19 cellular contexts compared by ENCODE assay signal in genomic region chr13:74024856-74025255, GRCh38.
A peak's percentile ranks its signal among the peaks of the same experiment; 100 is the strongest.
DNase-seq lines count a peak whose midpoint lies in the region; ATAC-seq and TF ChIP-seq lines count a peak whose summit lies in the region.
"Had no signal": no experiment of that assay in that cellular context is flagged by ENCODE, and none has a peak within 500 bp of the region (broad histone marks: within the 10 kb centered on the region; RNA-seq: fewer than 3 reads in every experiment).

No MANE protein-coding gene starts in this region.

- H3K27ac Mint-ChIP-seq in activated B cell treated with CpG ODN at 0.5 μM for 24 hours = peak overlapping the region; percentile 46
- no peak overlapping the region for H3K27ac Mint-ChIP-seq in activated CD8-positive, alpha-beta memory T cell treated with anti-CD3 and anti-CD28 coated beads, Interleukin-2, amount 10 ng/mL, durations not matched to agents 7 days and 5 days
- H3K27ac Mint-ChIP-seq: H9; mesothelial cell of epicardium; T-helper 1 cell treated with Interleukin-12 subunit alpha and Interleukin-12 subunit beta and Interleukin-4 antibody, amounts not matched to agents 30 μg/mL and 1 μg/mL, for 36 hours had no signal

- no peaks in the 10 kb centered on the region for H3K9me3 ChIP-seq in cardiac muscle cell (ENCODE audit: low read depth)
- no peaks in the 10 kb centered on the region for H3K9me3 ChIP-seq in heart right ventricle
- no peaks in the 10 kb centered on the region for H3K9me3 ChIP-seq in left lung
- H3K9me3 ChIP-seq: colonic mucosa, tibial artery had no signal

- TF ChIP-seq CTCF in cardiac muscle cell (IDR thresholded peaks at IDR 0.05; ENCODE audit: low read depth, low read length) (no peak), heart right ventricle (IDR thresholded peaks at IDR 0.05) (no peak), activated B cell treated with CpG ODN at 0.5 μM for 24 hours (IDR thresholded peaks at IDR 0.05) (no peak), left lung (IDR thresholded peaks at IDR 0.05) (no peak)

- POLR2A ChIA-PET in activated B cell treated with CpG ODN at 0.5 μM for 24 hours (lab: Charles Lee) = interaction anchor here (0.5 to 0.9 kb wide), 5 partner anchors 9 to 112 kb away, joined by 3 to 6 read pairs (median 4); no protein-coding TSS in a partner anchor

- no peak for ATAC-seq in heart right ventricle
- no peak for ATAC-seq in activated B cell treated with CpG ODN at 0.5 μM for 24 hours (ENCODE audit: low read depth)
- peak; percentile 35 for ATAC-seq in left lung
- ATAC-seq in activated CD8-positive, alpha-beta memory T cell treated with anti-CD3 and anti-CD28 coated beads, Interleukin-2, amount 10 ng/mL, durations not matched to agents 7 days and 5 days = no peak
- ATAC-seq: K562 had no signal

- H3K27me3 Mint-ChIP-seq in activated B cell treated with CpG ODN at 0.5 μM for 24 hours = no peaks in the 10 kb centered on the region
- H3K27me3 Mint-ChIP-seq in activated CD8-positive, alpha-beta memory T cell treated with anti-CD3 and anti-CD28 coated beads, Interleukin-2, amount 10 ng/mL, durations not matched to agents 7 days and 5 days = no peaks in the 10 kb centered on the region

- CTCF ChIA-PET in activated B cell treated with CpG ODN at 0.5 μM for 24 hours (lab: Charles Lee) = interaction anchor here (0.7 kb wide), 1 partner anchor 189 kb away, joined by 4 read pairs; no protein-coding TSS in a partner anchor
- CTCF ChIA-PET in activated CD8-positive, alpha-beta memory T cell treated with anti-CD3 and anti-CD28 coated beads, Interleukin-2, amount 10 ng/mL, durations not matched to agents 7 days and 5 days (lab: Charles Lee) = no interaction called here

- DNase-seq in cardiac muscle cell (ENCODE audit: low read depth in 1 of 2, low spot score in 1 of 2) = no peak
- DNase-seq in heart right ventricle = no peak
- no peak for DNase-seq in activated B cell treated with CpG ODN at 0.5 μM for 24 hours
- no peak for DNase-seq in left lung
- DNase-seq in NCI-H510A (lab: John Stamatoyannopoulos, UW) = no peak
- DNase-seq in SHP77 treated with DMSO at 0.1 percent for 48 hours (lab: John Stamatoyannopoulos, UW) = no peak
- DNase-seq in activated CD8-positive, alpha-beta memory T cell treated with anti-CD3 and anti-CD28 coated beads, Interleukin-2, amount 10 ng/mL, durations not matched to agents 7 days and 5 days = no peak
- DNase-seq in hippocampal formation (lab: John Stamatoyannopoulos, UW) = no peak
- DNase-seq: activated CD4-positive, CD25-positive, alpha-beta regulatory T cell; activated gamma-delta T cell treated with Interleukin-2 at 50 U/mL for 16 hours; colonic mucosa; H9; NCI-H524; Right ventricle myocardium superior; stimulated activated CD4-positive, alpha-beta T cell treated with anti-CD3 and anti-CD28 coated beads, Interleukin-12 subunit alpha, Interleukin-12 subunit beta, amount 100 ng/mL, for 4 hours; tibial artery had no signal

- H3K4me1 ChIP-seq in cardiac muscle cell (ENCODE audit: low read depth) (peaks cover 49% of the 10 kb centered on the region), heart right ventricle (peaks cover 0 to 48% (median 21%) of the 10 kb centered on the region in 9 donors), left lung (no peaks in the 10 kb centered on the region)
- H3K4me1 ChIP-seq: colonic mucosa had no signal

- no peaks in the 10 kb centered on the region for H3K9me3 Mint-ChIP-seq in activated B cell treated with CpG ODN at 0.5 μM for 24 hours
- H3K9me3 Mint-ChIP-seq in activated CD8-positive, alpha-beta memory T cell treated with anti-CD3 and anti-CD28 coated beads, Interleukin-2, amount 10 ng/mL, durations not matched to agents 7 days and 5 days (ENCODE audit: low read depth) = peaks cover 22% of the 10 kb centered on the region

- H3K27ac ChIP-seq in cardiac muscle cell (peak overlapping the region; percentile 36), heart right ventricle (no peak overlapping the region), left lung (no peak overlapping the region)
- H3K27ac ChIP-seq: colonic mucosa, tibial artery had no signal

- H3K4me3 ChIP-seq in cardiac muscle cell (no peak overlapping the region), heart right ventricle (no peak overlapping the region), left lung (no peak overlapping the region)
- H3K4me3 ChIP-seq: colonic mucosa, K562, tibial artery had no signal

- intact Hi-C loops in heart right ventricle (cut with DNase I) = no loop called here
- intact Hi-C loops in activated B cell treated with CpG ODN at 0.5 μM for 24 hours (cut with micrococcal nuclease) = loop anchor here (5.0 kb wide), 3 partner anchors 33 to 178 kb away; no protein-coding TSS in a partner anchor
- intact Hi-C loops in left lung (cut with DNase I) = no loop called here

- H3K36me3 Mint-ChIP-seq in activated B cell treated with CpG ODN at 0.5 μM for 24 hours (ENCODE audit: low read depth) = peaks cover 17% of the 10 kb centered on the region
- peaks cover 46% of the 10 kb centered on the region for H3K36me3 Mint-ChIP-seq in activated CD8-positive, alpha-beta memory T cell treated with anti-CD3 and anti-CD28 coated beads, Interleukin-2, amount 10 ng/mL, durations not matched to agents 7 days and 5 days

- H3K27me3 ChIP-seq in cardiac muscle cell = no peaks in the 10 kb centered on the region
- no peaks in the 10 kb centered on the region for H3K27me3 ChIP-seq in heart right ventricle
- H3K27me3 ChIP-seq in left lung = no peaks in the 10 kb centered on the region
- H3K27me3 ChIP-seq: colonic mucosa, tibial artery had no signal

- H3K4me1 Mint-ChIP-seq in activated B cell treated with CpG ODN at 0.5 μM for 24 hours = peaks cover 61% of the 10 kb centered on the region
- peaks cover 30% of the 10 kb centered on the region for H3K4me1 Mint-ChIP-seq in activated CD8-positive, alpha-beta memory T cell treated with anti-CD3 and anti-CD28 coated beads, Interleukin-2, amount 10 ng/mL, durations not matched to agents 7 days and 5 days

- H3K4me3 Mint-ChIP-seq in activated B cell treated with CpG ODN at 0.5 μM for 24 hours = no peak overlapping the region
- H3K4me3 Mint-ChIP-seq in activated CD8-positive, alpha-beta memory T cell treated with anti-CD3 and anti-CD28 coated beads, Interleukin-2, amount 10 ng/mL, durations not matched to agents 7 days and 5 days = no peak overlapping the region
- H3K4me3 Mint-ChIP-seq: H9; mesothelial cell of epicardium; T-helper 1 cell treated with Interleukin-12 subunit alpha and Interleukin-12 subunit beta and Interleukin-4 antibody, amounts not matched to agents 30 μg/mL and 1 μg/mL, for 36 hours had no signal

- H3K36me3 ChIP-seq in cardiac muscle cell (no peaks in the 10 kb centered on the region), heart right ventricle (no peaks in the 10 kb centered on the region), left lung (no peaks in the 10 kb centered on the region)
- H3K36me3 ChIP-seq: colonic mucosa, tibial artery had no signal
